6 cellular contexts compared by ENCODE assay signal in the genomic region with DNA sequence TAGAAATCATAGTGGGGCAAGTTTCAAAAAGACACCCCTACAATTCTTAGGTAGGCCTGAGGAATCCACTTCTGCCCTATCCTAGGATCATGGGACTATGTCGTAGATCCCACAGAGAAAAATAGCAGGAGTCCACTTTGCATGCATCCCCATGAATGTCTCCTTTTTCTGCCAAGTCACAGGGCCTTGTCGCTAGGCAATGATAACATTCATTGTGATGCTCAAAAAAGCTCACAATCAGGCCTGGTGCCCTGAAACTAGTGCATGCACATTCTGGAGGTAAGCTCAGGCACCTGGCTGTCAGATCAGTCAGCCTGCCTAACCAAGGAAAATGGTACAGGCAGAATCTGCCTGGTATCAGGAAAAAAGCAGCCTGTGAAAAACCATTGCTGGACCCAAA.
DNase-seq lines count a peak whose midpoint lies in the region; ATAC-seq, FAIRE-seq and TF ChIP-seq lines count a peak whose summit lies in the region.
"Not testable (repeated sequence)": the region's sequence is repeated elsewhere in the genome, so short reads cannot be mapped to it uniquely, and the experiment has no call there.

No MANE protein-coding gene starts in this region.

- not testable (repeated sequence) for H3K23me2 ChIP-seq in H1 (ENCODE audit: low read depth, low read length)

- ATAC-seq in Right ventricle myocardium inferior (peak; percentile 63), Right ventricle myocardium superior (ENCODE audit: poor library complexity) (peak; percentile 91), left ventricle myocardium superior (peak; percentile 84)

- not testable (repeated sequence) for H2BK15ac ChIP-seq in H1 (ENCODE audit: low read length)

- H4K91ac ChIP-seq in H1 (replicated peaks; ENCODE audit: insufficient read length, low read length): not testable (repeated sequence)

- not testable (repeated sequence) for H4K20me1 ChIP-seq in H1 (replicated peaks in 1 of 2; ENCODE audit: control insufficient read depth in 1 of 2, insufficient read depth in 2 of 2, low read length in 2 of 2)

- H3K56ac ChIP-seq in H1 (replicated peaks; ENCODE audit: insufficient read length, low read depth, low read length): not testable (repeated sequence)

- not testable (repeated sequence) for H2AK5ac ChIP-seq in H1 (ENCODE audit: low read depth, low read length)

- not testable (repeated sequence) for DNase-seq in GM12891 (ENCODE audit: insufficient read length, low spot score); GM19239 (ENCODE audit: insufficient read length, low spot score); H1 (ENCODE audit: low read depth in 1 of 2, low spot score in 2 of 2); Right ventricle myocardium inferior (ENCODE audit: missing footprints); Right ventricle myocardium superior; left ventricle myocardium superior

- H3K9me3 ChIP-seq in H1 (ENCODE audit: insufficient read depth in 2 of 2, low read depth in 1 of 2, low read length in 1 of 2): not testable (repeated sequence)

- intact Hi-C loops in Right ventricle myocardium inferior (cut with DNase I); Right ventricle myocardium superior (cut with DNase I); left ventricle myocardium superior (cut with micrococcal nuclease): not testable (repeated sequence)

- H3K4me3 ChIP-seq in H1 (ENCODE audit: extremely low read depth in 1 of 4, insufficient read depth in 2 of 4, low read depth in 3 of 4, low read length in 4 of 4): not testable (repeated sequence)

- FAIRE-seq in GM12891 (lab: Jason Lieb, UNC) (peak; percentile 35), GM19239 (lab: Jason Lieb, UNC) (peak; percentile 18), H1 (lab: Jason Lieb, UNC) (peak; percentile 7)

- not testable (repeated sequence) for H4K5ac ChIP-seq in H1 (ENCODE audit: insufficient read length, low read depth, low read length)

- H2BK20ac ChIP-seq in H1 (ENCODE audit: low read length): not testable (repeated sequence)

- H3K27ac ChIP-seq in H1 (ENCODE audit: low read depth, low read length): not testable (repeated sequence)

- CTCF ChIA-PET in H1 (lab: Charles Lee; ENCODE audit: partially characterized antibody): not testable (repeated sequence)

- H3K4me1 ChIP-seq in H1 (replicated peaks in 1 of 4; ENCODE audit: control insufficient read depth in 3 of 4, insufficient read depth in 4 of 4, low read length in 3 of 4): not testable (repeated sequence)

- not testable (repeated sequence) for H4K8ac ChIP-seq in H1 (ENCODE audit: extremely low read depth, insufficient read depth, low read length)

- H2BK120ac ChIP-seq in H1 (replicated peaks; ENCODE audit: low read depth, low read length): not testable (repeated sequence)

- not testable (repeated sequence) for H3K27me3 ChIP-seq in H1 (replicated peaks in 1 of 4; ENCODE audit: control insufficient read depth in 3 of 4, extremely low read depth in 1 of 4, insufficient read depth in 3 of 4, low read length in 3 of 4)

- H3K4me2 ChIP-seq in H1 (ENCODE audit: insufficient read depth in 1 of 2, low read depth in 2 of 2, low read length in 2 of 2): not testable (repeated sequence)

- not testable (repeated sequence) for H2BK12ac ChIP-seq in H1 (ENCODE audit: low read depth, low read length)

- POLR2A ChIA-PET in H1 (lab: Charles Lee; ENCODE audit: partially characterized antibody): not testable (repeated sequence)

- H2AFZ ChIP-seq in H1 (ENCODE audit: low read length): not testable (repeated sequence)

- H3K9ac ChIP-seq in H1 (replicated peaks in 1 of 4; ENCODE audit: extremely low read depth in 1 of 4, low read depth in 3 of 4, low read length in 3 of 4): not testable (repeated sequence)

- H3K14ac ChIP-seq in H1 (ENCODE audit: insufficient read length): not testable (repeated sequence)

- H3K79me1 ChIP-seq in H1 (ENCODE audit: low read depth, low read length): not testable (repeated sequence)

- H3K4ac ChIP-seq in H1 (replicated peaks; ENCODE audit: insufficient read length, low read depth, low read length): not testable (repeated sequence)

- TF ChIP-seq POLR2A in GM12891 (IDR thresholded peaks at IDR 0.05; ENCODE audit: low read depth, low read length); H1 (IDR thresholded peaks at IDR 0.05; ENCODE audit: control extremely low read depth in 1 of 2, low read depth in 2 of 2, low read length in 2 of 2): not testable (repeated sequence)

- not testable (repeated sequence) for TF ChIP-seq CTCF in H1 (IDR thresholded peaks at IDR 0.05; ENCODE audit: control extremely low read depth in 1 of 3, insufficient read depth in 1 of 3, low read depth in 1 of 3, low read length in 3 of 3)

- not testable (repeated sequence) for H3K79me2 ChIP-seq in H1 (ENCODE audit: control insufficient read depth in 1 of 2, insufficient read depth in 2 of 2, low read length in 2 of 2)

- TF ChIP-seq RAD21 in H1 (IDR thresholded peaks at IDR 0.05 in 1 of 2, conservative IDR thresholded peaks at IDR 0.05 in 1 of 2; ENCODE audit: low read depth in 2 of 2, low read length in 2 of 2): not testable (repeated sequence)

- WGBS in H1 (ENCODE audit: extremely low coverage in 1 of 2, insufficient coverage in 1 of 2, insufficient read length in 1 of 2, insufficient replicate concordance in 2 of 2, low coverage in 1 of 2, low lambda C conversion rate in 2 of 2, missing lambda C conversion rate in 1 of 2), 2 experiments: no CpG with 5 or more reads among the region's 2 CpGs

- H3K23ac ChIP-seq in H1 (ENCODE audit: insufficient read length): not testable (repeated sequence)

- not testable (repeated sequence) for H3K36me3 ChIP-seq in H1 (ENCODE audit: control insufficient read depth in 2 of 4, insufficient read depth in 4 of 4, low read length in 3 of 4)

- not testable (repeated sequence) for TF ChIP-seq EP300 in H1 (IDR thresholded peaks at IDR 0.05; ENCODE audit: borderline replicate concordance in 1 of 2, low read depth in 2 of 2, low read length in 2 of 2)

- H2BK5ac ChIP-seq in H1 (ENCODE audit: low read depth, low read length): not testable (repeated sequence)

- not testable (repeated sequence) for H3K18ac ChIP-seq in H1 (ENCODE audit: extremely low read depth, low read length)
